2 cellular contexts compared by ENCODE assay signal in genomic region chr6:20170455-20171148, GRCh38.
TF ChIP-seq lines count a peak whose summit lies in the region.

No MANE protein-coding gene starts in this region.

TF ChIP-seq in HEK293, 187 proteins besides CTCF, POLR2A, EP300 and RAD21 (continued from another document):
- TF ChIP-seq HOXD13 (CRISPR knock-in tag; IDR thresholded peaks at IDR 0.05; ENCODE audit: borderline replicate concordance), result no peak
- TF ChIP-seq ZNF248 (tag by site-specific recombination; IDR thresholded peaks at IDR 0.05), result no peak
- 0 out of 2 replicates have a peak, but pooled peaks have one; percentile 35 for TF ChIP-seq ZNF24 (tag by site-specific recombination; IDR thresholded peaks at IDR 0.05)
- TF ChIP-seq ZNF664 (tag by site-specific recombination; IDR thresholded peaks at IDR 0.05), result no peak
- TF ChIP-seq ZNF335 (tag by site-specific recombination; conservative IDR thresholded peaks at IDR 0.05), result no peak
- no peak for TF ChIP-seq IKZF3 (tag by site-specific recombination; IDR thresholded peaks at IDR 0.05)

TF ChIP-seq in K562, 482 proteins besides CTCF, POLR2A, EP300 and RAD21 (continues in another document):
- TF ChIP-seq ILK (tag; IDR thresholded peaks at IDR 0.05; ENCODE audit: borderline replicate concordance, low read depth) (no peak), SMAD3 (CRISPR knock-in tag; conservative IDR thresholded peaks at IDR 0.05) (no peak), ARID2 (IDR thresholded peaks at IDR 0.05) (no peak), PHF20 (IDR thresholded peaks at IDR 0.05; ENCODE audit: partially characterized antibody) (no peak), TOE1 (IDR thresholded peaks at IDR 0.05; ENCODE audit: borderline replicate concordance) (no peak), TOE1 (CRISPR knock-in tag; IDR thresholded peaks at IDR 0.05; ENCODE audit: borderline replicate concordance, low read depth) (no peak), SIN3A (IDR thresholded peaks at IDR 0.05; ENCODE audit: borderline replicate concordance in 2 of 2, control insufficient read depth in 1 of 2, low read depth in 2 of 2, low read length in 2 of 2) (no peak), DNMT1 (IDR thresholded peaks at IDR 0.05) (no peak), ZKSCAN1 (IDR thresholded peaks at IDR 0.05; ENCODE audit: low read depth, low read length) (no peak), ZNF436 (CRISPR knock-in tag; IDR thresholded peaks at IDR 0.05) (peak; percentile 91), ADNP (tag; IDR thresholded peaks at IDR 0.05) (peak; percentile 38; the same call in 1 of the 2 replicates), TCF7 (IDR thresholded peaks at IDR 0.05; ENCODE audit: borderline replicate concordance) (no peak), MEF2D (tag; conservative IDR thresholded peaks at IDR 0.05; ENCODE audit: low read depth) (no peak), PHB2 (IDR thresholded peaks at IDR 0.05; ENCODE audit: low read depth) (no peak), E2F3 (CRISPR knock-in tag; IDR thresholded peaks at IDR 0.05) (no peak), ZFPM2 (CRISPR knock-in tag; IDR thresholded peaks at IDR 0.05) (no peak), GABPA (tag; conservative IDR thresholded peaks at IDR 0.05; ENCODE audit: low read depth) (no peak), ZNF79 (CRISPR knock-in tag; IDR thresholded peaks at IDR 0.05; ENCODE audit: low read depth) (no peak), SMARCA5 (IDR thresholded peaks at IDR 0.05) (peak; percentile 73; the same call in 1 of the 2 replicates), ZNF77 (CRISPR knock-in tag; IDR thresholded peaks at IDR 0.05) (no peak), MTA1 (IDR thresholded peaks at IDR 0.05; ENCODE audit: borderline replicate concordance) (no peak), CAMTA2 (CRISPR knock-in tag; conservative IDR thresholded peaks at IDR 0.05) (no peak), KDM5B (IDR thresholded peaks at IDR 0.05; ENCODE audit: insufficient replicate concordance, low read depth, low read length) (no peak), XRCC5 (IDR thresholded peaks at IDR 0.05; ENCODE audit: low read depth, low read length) (no peak), ZNF165 (CRISPR knock-in tag; IDR thresholded peaks at IDR 0.05; ENCODE audit: borderline replicate concordance) (no peak), BMI1 (IDR thresholded peaks at IDR 0.05; ENCODE audit: low read length) (no peak), ZFP36 (IDR thresholded peaks at IDR 0.05; ENCODE audit: low read depth, low read length, partially characterized antibody) (peak; percentile 99), HNRNPL (IDR thresholded peaks at IDR 0.05; ENCODE audit: low read depth, low read length) (no peak), RCOR1 (IDR thresholded peaks at IDR 0.05; ENCODE audit: borderline replicate concordance in 1 of 2, low read depth in 2 of 2, low read length in 2 of 2) (0 out of 4 replicates have a peak, but pooled peaks of 1 of the 2 experiments have one; percentile 3), CHD4 (IDR thresholded peaks at IDR 0.05; ENCODE audit: insufficient read depth, insufficient replicate concordance, low read depth, low read length, poor library complexity, severe bottlenecking) (no peak), ZNF24 (IDR thresholded peaks at IDR 0.05) (peak; percentile 97), KDM1A (IDR thresholded peaks at IDR 0.05) (peak; percentile 9 to 54; a peak in 2 of 4 replicates), RBM15 (IDR thresholded peaks at IDR 0.05; ENCODE audit: insufficient read depth, low read length) (no peak), GTF2F1 (IDR thresholded peaks at IDR 0.05; ENCODE audit: low read depth, low read length) (no peak), GABPB1 (CRISPR knock-in tag; IDR thresholded peaks at IDR 0.05) (no peak), ETV6 (IDR thresholded peaks at IDR 0.05; ENCODE audit: borderline replicate concordance in 1 of 2, low read depth in 2 of 2, low read length in 1 of 2) (no peak), ETV6 (CRISPR knock-in tag; IDR thresholded peaks at IDR 0.05; ENCODE audit: borderline replicate concordance) (no peak), SMARCC2 (IDR thresholded peaks at IDR 0.05; ENCODE audit: low read depth) (no peak), BCOR (IDR thresholded peaks at IDR 0.05) (peak; percentile 86), EWSR1 (IDR thresholded peaks at IDR 0.05; ENCODE audit: borderline replicate concordance, low read depth, partially characterized antibody) (no peak), ZNF395 (CRISPR knock-in tag; IDR thresholded peaks at IDR 0.05) (0 out of 2 replicates have a peak, but pooled peaks have one; percentile 38), ZNF696 (CRISPR knock-in tag; conservative IDR thresholded peaks at IDR 0.05) (no peak), MEIS2 (IDR thresholded peaks at IDR 0.05; ENCODE audit: partially characterized antibody) (no peak), CBX5 (IDR thresholded peaks at IDR 0.05; ENCODE audit: borderline replicate concordance, low read depth) (no peak), HDAC2 (IDR thresholded peaks at IDR 0.05) (0 out of 2 replicates have a peak, but pooled peaks have one; percentile 37), WHSC1 (IDR thresholded peaks at IDR 0.05; ENCODE audit: low read length) (no peak), ZNF347 (CRISPR knock-in tag; IDR thresholded peaks at IDR 0.05; ENCODE audit: low read depth) (no peak), KHSRP (IDR thresholded peaks at IDR 0.05) (no peak)
- TF ChIP-seq, protein P1, sequence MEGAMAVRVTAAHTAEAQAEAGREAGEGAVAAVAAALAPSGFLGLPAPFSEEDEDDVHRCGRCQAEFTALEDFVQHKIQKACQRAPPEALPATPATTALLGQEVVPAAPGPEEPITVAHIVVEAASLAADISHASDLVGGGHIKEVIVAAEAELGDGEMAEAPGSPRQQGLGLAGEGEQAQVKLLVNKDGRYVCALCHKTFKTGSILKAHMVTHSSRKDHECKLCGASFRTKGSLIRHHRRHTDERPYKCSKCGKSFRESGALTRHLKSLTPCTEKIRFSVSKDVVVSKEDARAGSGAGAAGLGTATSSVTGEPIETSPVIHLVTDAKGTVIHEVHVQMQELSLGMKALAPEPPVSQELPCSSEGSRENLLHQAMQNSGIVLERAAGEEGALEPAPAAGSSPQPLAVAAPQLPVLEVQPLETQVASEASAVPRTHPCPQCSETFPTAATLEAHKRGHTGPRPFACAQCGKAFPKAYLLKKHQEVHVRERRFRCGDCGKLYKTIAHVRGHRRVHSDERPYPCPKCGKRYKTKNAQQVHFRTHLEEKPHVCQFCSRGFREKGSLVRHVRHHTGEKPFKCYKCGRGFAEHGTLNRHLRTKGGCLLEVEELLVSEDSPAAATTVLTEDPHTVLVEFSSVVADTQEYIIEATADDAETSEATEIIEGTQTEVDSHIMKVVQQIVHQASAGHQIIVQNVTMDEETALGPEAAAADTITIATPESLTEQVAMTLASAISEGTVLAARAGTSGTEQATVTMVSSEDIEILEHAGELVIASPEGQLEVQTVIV (CRISPR knock-in tag; IDR thresholded peaks at IDR 0.05; ENCODE audit: borderline replicate concordance), result no peak
- TF ChIP-seq, protein P2, sequence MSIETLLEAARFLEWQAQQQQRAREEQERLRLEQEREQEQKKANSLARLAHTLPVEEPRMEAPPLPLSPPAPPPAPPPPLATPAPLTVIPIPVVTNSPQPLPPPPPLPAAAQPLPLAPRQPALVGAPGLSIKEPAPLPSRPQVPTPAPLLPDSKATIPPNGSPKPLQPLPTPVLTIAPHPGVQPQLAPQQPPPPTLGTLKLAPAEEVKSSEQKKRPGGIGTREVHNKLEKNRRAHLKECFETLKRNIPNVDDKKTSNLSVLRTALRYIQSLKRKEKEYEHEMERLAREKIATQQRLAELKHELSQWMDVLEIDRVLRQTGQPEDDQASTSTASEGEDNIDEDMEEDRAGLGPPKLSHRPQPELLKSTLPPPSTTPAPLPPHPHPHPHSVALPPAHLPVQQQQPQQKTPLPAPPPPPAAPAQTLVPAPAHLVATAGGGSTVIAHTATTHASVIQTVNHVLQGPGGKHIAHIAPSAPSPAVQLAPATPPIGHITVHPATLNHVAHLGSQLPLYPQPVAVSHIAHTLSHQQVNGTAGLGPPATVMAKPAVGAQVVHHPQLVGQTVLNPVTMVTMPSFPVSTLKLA (conservative IDR thresholded peaks at IDR 0.05), result no peak
- TF ChIP-seq, protein P3, sequence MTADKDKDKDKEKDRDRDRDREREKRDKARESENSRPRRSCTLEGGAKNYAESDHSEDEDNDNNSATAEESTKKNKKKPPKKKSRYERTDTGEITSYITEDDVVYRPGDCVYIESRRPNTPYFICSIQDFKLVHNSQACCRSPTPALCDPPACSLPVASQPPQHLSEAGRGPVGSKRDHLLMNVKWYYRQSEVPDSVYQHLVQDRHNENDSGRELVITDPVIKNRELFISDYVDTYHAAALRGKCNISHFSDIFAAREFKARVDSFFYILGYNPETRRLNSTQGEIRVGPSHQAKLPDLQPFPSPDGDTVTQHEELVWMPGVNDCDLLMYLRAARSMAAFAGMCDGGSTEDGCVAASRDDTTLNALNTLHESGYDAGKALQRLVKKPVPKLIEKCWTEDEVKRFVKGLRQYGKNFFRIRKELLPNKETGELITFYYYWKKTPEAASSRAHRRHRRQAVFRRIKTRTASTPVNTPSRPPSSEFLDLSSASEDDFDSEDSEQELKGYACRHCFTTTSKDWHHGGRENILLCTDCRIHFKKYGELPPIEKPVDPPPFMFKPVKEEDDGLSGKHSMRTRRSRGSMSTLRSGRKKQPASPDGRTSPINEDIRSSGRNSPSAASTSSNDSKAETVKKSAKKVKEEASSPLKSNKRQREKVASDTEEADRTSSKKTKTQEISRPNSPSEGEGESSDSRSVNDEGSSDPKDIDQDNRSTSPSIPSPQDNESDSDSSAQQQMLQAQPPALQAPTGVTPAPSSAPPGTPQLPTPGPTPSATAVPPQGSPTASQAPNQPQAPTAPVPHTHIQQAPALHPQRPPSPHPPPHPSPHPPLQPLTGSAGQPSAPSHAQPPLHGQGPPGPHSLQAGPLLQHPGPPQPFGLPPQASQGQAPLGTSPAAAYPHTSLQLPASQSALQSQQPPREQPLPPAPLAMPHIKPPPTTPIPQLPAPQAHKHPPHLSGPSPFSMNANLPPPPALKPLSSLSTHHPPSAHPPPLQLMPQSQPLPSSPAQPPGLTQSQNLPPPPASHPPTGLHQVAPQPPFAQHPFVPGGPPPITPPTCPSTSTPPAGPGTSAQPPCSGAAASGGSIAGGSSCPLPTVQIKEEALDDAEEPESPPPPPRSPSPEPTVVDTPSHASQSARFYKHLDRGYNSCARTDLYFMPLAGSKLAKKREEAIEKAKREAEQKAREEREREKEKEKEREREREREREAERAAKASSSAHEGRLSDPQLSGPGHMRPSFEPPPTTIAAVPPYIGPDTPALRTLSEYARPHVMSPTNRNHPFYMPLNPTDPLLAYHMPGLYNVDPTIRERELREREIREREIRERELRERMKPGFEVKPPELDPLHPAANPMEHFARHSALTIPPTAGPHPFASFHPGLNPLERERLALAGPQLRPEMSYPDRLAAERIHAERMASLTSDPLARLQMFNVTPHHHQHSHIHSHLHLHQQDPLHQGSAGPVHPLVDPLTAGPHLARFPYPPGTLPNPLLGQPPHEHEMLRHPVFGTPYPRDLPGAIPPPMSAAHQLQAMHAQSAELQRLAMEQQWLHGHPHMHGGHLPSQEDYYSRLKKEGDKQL (CRISPR knock-in tag; IDR thresholded peaks at IDR 0.05; ENCODE audit: borderline replicate concordance), result no peak
- TF ChIP-seq, protein P4, sequence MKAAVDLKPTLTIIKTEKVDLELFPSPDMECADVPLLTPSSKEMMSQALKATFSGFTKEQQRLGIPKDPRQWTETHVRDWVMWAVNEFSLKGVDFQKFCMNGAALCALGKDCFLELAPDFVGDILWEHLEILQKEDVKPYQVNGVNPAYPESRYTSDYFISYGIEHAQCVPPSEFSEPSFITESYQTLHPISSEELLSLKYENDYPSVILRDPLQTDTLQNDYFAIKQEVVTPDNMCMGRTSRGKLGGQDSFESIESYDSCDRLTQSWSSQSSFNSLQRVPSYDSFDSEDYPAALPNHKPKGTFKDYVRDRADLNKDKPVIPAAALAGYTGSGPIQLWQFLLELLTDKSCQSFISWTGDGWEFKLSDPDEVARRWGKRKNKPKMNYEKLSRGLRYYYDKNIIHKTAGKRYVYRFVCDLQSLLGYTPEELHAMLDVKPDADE (conservative IDR thresholded peaks at IDR 0.05; ENCODE audit: control insufficient read depth, low read depth, low read length), result no peak
- TF ChIP-seq, protein P5, sequence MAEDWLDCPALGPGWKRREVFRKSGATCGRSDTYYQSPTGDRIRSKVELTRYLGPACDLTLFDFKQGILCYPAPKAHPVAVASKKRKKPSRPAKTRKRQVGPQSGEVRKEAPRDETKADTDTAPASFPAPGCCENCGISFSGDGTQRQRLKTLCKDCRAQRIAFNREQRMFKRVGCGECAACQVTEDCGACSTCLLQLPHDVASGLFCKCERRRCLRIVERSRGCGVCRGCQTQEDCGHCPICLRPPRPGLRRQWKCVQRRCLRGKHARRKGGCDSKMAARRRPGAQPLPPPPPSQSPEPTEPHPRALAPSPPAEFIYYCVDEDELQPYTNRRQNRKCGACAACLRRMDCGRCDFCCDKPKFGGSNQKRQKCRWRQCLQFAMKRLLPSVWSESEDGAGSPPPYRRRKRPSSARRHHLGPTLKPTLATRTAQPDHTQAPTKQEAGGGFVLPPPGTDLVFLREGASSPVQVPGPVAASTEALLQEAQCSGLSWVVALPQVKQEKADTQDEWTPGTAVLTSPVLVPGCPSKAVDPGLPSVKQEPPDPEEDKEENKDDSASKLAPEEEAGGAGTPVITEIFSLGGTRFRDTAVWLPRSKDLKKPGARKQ (CRISPR knock-in tag; IDR thresholded peaks at IDR 0.05), result no peak
- TF ChIP-seq, protein P6, sequence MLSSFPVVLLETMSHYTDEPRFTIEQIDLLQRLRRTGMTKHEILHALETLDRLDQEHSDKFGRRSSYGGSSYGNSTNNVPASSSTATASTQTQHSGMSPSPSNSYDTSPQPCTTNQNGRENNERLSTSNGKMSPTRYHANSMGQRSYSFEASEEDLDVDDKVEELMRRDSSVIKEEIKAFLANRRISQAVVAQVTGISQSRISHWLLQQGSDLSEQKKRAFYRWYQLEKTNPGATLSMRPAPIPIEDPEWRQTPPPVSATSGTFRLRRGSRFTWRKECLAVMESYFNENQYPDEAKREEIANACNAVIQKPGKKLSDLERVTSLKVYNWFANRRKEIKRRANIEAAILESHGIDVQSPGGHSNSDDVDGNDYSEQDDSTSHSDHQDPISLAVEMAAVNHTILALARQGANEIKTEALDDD (IDR thresholded peaks at IDR 0.05), result no peak
